18 cellular contexts compared by ENCODE assay signal in the genomic region with DNA sequence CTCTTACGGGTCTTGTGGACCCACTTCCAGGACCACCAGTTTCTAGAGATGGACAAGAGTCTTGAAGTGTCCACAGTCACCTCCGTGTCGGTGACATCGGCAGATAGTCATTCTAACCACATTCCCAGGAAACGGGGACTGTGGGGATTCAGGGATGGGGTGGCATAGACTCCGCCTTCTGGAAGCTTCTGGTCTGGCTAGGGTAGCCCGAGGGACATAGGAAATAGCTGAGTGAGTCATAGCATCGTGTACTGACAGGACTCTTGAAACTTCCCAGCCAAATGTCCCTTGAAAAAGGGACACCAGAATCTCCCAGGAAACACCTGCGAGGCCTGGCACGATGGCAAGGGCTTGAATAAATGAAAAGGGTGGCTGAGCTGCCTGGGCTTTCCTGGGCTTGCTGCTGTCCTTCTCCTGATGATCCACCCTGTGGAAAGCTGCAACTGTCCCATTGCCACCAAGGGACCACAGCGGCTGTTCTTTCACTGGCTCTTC.
DNase-seq lines count a peak whose midpoint lies in the region; ATAC-seq and TF ChIP-seq lines count a peak whose summit lies in the region.
"Had no signal": no experiment of that assay in that cellular context is flagged by ENCODE, and none has a peak within 500 bp of the region (broad histone marks: within the 10 kb centered on the region; RNA-seq: fewer than 3 reads in every experiment).

No MANE protein-coding gene starts in this region.

- TF ChIP-seq CTCF in colonic mucosa (IDR thresholded peaks at IDR 0.05), result no peak

- no peaks in the 10 kb centered on the region for H3K4me1 ChIP-seq in colonic mucosa

- H3K36me3 ChIP-seq in colonic mucosa, result no peaks in the 10 kb centered on the region
- H3K36me3 ChIP-seq: left lung, upper lobe of left lung had no signal

- no peak overlapping the region for H3K4me3 ChIP-seq in colonic mucosa
- H3K4me3 ChIP-seq: hepatocyte, left lung, upper lobe of left lung had no signal

- no peak overlapping the region for H3K27ac ChIP-seq in colonic mucosa
- H3K27ac ChIP-seq: hepatocyte, left lung, upper lobe of left lung had no signal

- DNase-seq in EL (peak; percentile 75), M059J (ENCODE audit: low read depth) (peak; percentile 86), colonic mucosa (peak; percentile 7), myocyte (ENCODE audit: low read depth) (peak; percentile 51), NCI-H2107 treated with DMSO at 0.1 percent for 48 hours (lab: John Stamatoyannopoulos, UW; ENCODE audit: unreplicated experiment) (no peak)
- DNase-seq: activated CD4-positive, alpha-beta T cell treated with anti-CD3 and anti-CD28 coated beads for 1 hour; activated T-cell treated with anti-CD3 and anti-CD28 coated beads, Interleukin-2, amount 50 U/mL, for 1 hour; CD4-positive, alpha-beta T cell; KBM-7; left lung; NCI-H1436 treated with DMSO at 0.1 percent for 48 hours; RPMI8226; T-helper 17 cell had no signal

- no peaks in the 10 kb centered on the region for H3K27me3 ChIP-seq in colonic mucosa
- H3K27me3 ChIP-seq: hepatocyte, left lung, upper lobe of left lung had no signal

- ATAC-seq in GM18868 (IDR thresholded peaks at IDR 0.05; ENCODE audit: unreplicated experiment), result no peak
- no peak for ATAC-seq in GM18867 (IDR thresholded peaks at IDR 0.05; ENCODE audit: unreplicated experiment)
- no peak for ATAC-seq in HG02610 (IDR thresholded peaks at IDR 0.05; ENCODE audit: unreplicated experiment)
- ATAC-seq: left lung, T-helper 17 cell had no signal

- no peaks in the 10 kb centered on the region for H3K9me3 ChIP-seq in colonic mucosa
- H3K9me3 ChIP-seq: left lung, upper lobe of left lung had no signal

- intact Hi-C loops in colonic mucosa (cut with DNase I), result no loop called here

- no peak overlapping the region for H3K9ac ChIP-seq in colonic mucosa (ENCODE audit: low read depth in 2 of 2, low read length in 2 of 2)
